In the genomic region with DNA sequence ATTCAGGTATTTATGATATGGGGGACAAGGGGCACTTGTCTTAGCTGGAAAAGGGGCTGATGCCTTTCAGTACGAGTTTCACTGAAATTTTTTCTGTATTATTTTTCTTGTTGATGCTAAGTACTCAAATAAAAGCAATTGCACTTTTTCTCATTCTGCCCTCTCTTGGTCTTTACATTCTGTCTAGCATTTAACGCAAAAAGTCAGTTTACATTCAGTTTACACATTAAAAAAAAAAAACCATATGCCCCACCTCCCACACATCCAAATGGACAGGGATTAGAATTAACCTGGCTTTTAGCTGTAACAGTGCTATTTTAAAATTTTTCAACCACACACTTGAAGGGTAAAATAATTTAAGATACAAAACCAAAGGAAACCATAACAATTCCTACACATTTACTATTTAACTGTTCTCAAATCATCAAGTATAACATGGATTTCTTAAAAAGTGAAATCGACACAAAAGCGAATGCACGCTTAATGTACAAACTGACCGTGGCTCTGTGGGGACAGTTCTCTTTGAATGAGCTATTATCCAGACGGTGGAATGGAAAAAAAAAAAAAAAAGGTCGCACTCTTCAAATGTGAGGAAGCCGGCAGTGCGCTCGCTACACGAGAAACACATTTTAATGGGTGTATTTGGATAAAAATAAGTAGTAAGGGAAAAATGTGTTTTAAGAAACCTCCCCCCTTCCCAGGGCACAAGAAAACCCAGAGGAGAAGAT, we compare ENCODE assay signal across 8 cellular contexts. TPM values are rescaled to one million over a fixed set of nuclear protein-coding genes. Genes with fewer than 3 reads are reported as not detected.
A peak's percentile ranks its signal among the peaks of the same experiment; 100 is the strongest.
DNase-seq lines count a peak whose midpoint lies in the region; ATAC-seq and TF ChIP-seq lines count a peak whose summit lies in the region.

No MANE protein-coding gene starts in this region.

- DNase-seq in AG09309 (ENCODE audit: low read depth) (no peak), inferior parietal cortex (ENCODE audit: extremely low spot score) (peak; percentile 6), thoracic aorta (ENCODE audit: low spot score) (no peak), DMS153 treated with DMSO at 0.1 percent for 48 hours (lab: John Stamatoyannopoulos, UW; ENCODE audit: unreplicated experiment) (no peak), HuH-7.5 (ENCODE audit: low spot score) (no peak), COLO829 (ENCODE audit: low spot score) (no peak)
- no peak for DNase-seq in activated naive CD8-positive, alpha-beta T cell treated with anti-CD3 and anti-CD28 coated beads for 36 hours

- H3K4me1 Mint-ChIP-seq in activated naive CD8-positive, alpha-beta T cell treated with anti-CD3 and anti-CD28 coated beads for 36 hours: peaks cover 26% of the 10 kb centered on the region

- H3K4me3 Mint-ChIP-seq in activated naive CD8-positive, alpha-beta T cell treated with anti-CD3 and anti-CD28 coated beads for 36 hours: peak overlapping the region; percentile 91

- POLR2A ChIA-PET in HEK293 (lab: Yijun Ruan, JAX): interaction anchor here (0.7 to 1.3 kb wide), 5 partner anchors 72 to 229 kb away, joined by 3 to 5 read pairs (median 4); no protein-coding TSS in a partner anchor

- H3K9me3 ChIP-seq in HEK293 (ENCODE audit: control insufficient read depth, insufficient read depth, low read depth, low read length): no peaks in the 10 kb centered on the region
- no peaks in the 10 kb centered on the region for H3K9me3 ChIP-seq in thoracic aorta

- no peak overlapping the region; the same call in 1 of the 2 replicates for H3K27ac ChIP-seq in HEK293 (ENCODE audit: extremely low read depth, low read depth, low read length)
- H3K27ac ChIP-seq in thoracic aorta: no peak overlapping the region

- H3K4me1 ChIP-seq in HEK293 (ENCODE audit: control insufficient read depth, insufficient read depth, low read length): peaks cover 10% of the 10 kb centered on the region
- no peaks in the 10 kb centered on the region for H3K4me1 ChIP-seq in thoracic aorta (ENCODE audit: control insufficient read depth in 1 of 2, low read depth in 2 of 2)

- H3K36me3 ChIP-seq in HEK293 (ENCODE audit: control insufficient read depth in 2 of 2, insufficient read depth in 1 of 2, low read length in 2 of 2) (no peaks in the 10 kb centered on the region), thoracic aorta (no peaks in the 10 kb centered on the region)

- CTCF ChIA-PET in HEK293 (lab: Yijun Ruan, JAX): interaction anchor here (0.6 to 1.1 kb wide), 4 partner anchors 16 to 170 kb away, joined by 3 to 4 read pairs (median 4); no protein-coding TSS in a partner anchor

- peaks cover 2% of the 10 kb centered on the region for H3K36me3 Mint-ChIP-seq in activated naive CD8-positive, alpha-beta T cell treated with anti-CD3 and anti-CD28 coated beads for 36 hours

- H3K27me3 Mint-ChIP-seq in activated naive CD8-positive, alpha-beta T cell treated with anti-CD3 and anti-CD28 coated beads for 36 hours: no peaks in the 10 kb centered on the region

- ATAC-seq in thoracic aorta (ENCODE audit: insufficient number of reproducible peaks, low FRiP score, low read depth): no peak

- peak overlapping the region; percentile 83 for H3K27ac Mint-ChIP-seq in activated naive CD8-positive, alpha-beta T cell treated with anti-CD3 and anti-CD28 coated beads for 36 hours

- TF ChIP-seq CTCF in AG09309 (IDR thresholded peaks at IDR 0.05; ENCODE audit: control insufficient read depth, insufficient read depth, low read depth, low read length, missing control alignments) (no peak), HEK293 (tag by site-specific recombination; IDR thresholded peaks at IDR 0.05) (no peak), thoracic aorta (IDR thresholded peaks at IDR 0.05) (no peak)

- H3K4me3 ChIP-seq in AG09309 (ENCODE audit: control insufficient read depth, low read depth, low read length) (peak overlapping the region; percentile 88), HEK293 (ENCODE audit: low read depth, low read length) (peak overlapping the region; percentile 90), thoracic aorta (peak overlapping the region; percentile 83)

- H3K9me3 Mint-ChIP-seq in activated naive CD8-positive, alpha-beta T cell treated with anti-CD3 and anti-CD28 coated beads for 36 hours: no peaks in the 10 kb centered on the region

- no peaks in the 10 kb centered on the region for H3K27me3 ChIP-seq in thoracic aorta (replicated peaks; ENCODE audit: insufficient read depth)

TF ChIP-seq in HEK293, 187 proteins besides CTCF, POLR2A, EP300 and RAD21:
- TF ChIP-seq, protein P1, sequence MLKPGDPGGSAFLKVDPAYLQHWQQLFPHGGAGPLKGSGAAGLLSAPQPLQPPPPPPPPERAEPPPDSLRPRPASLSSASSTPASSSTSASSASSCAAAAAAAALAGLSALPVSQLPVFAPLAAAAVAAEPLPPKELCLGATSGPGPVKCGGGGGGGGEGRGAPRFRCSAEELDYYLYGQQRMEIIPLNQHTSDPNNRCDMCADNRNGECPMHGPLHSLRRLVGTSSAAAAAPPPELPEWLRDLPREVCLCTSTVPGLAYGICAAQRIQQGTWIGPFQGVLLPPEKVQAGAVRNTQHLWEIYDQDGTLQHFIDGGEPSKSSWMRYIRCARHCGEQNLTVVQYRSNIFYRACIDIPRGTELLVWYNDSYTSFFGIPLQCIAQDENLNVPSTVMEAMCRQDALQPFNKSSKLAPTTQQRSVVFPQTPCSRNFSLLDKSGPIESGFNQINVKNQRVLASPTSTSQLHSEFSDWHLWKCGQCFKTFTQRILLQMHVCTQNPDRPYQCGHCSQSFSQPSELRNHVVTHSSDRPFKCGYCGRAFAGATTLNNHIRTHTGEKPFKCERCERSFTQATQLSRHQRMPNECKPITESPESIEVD (tag by site-specific recombination; IDR thresholded peaks at IDR 0.05): peak; percentile 96
- TF ChIP-seq, protein P2, sequence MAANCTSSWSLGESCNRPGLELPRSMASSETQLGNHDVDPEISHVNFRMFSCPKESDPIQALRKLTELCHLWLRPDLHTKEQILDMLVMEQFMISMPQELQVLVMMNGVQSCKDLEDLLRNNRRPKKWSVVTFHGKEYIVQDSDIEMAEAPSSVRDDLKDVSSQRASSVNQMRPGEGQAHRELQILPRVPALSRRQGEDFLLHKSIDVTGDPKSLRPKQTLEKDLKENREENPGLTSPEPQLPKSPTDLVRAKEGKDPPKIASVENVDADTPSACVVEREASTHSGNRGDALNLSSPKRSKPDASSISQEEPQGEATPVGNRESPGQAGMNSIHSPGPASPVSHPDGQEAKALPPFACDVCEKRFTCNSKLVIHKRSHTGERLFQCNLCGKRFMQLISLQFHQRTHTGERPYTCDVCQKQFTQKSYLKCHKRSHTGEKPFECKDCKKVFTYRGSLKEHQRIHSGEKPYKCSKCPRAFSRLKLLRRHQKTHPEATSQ (tag by site-specific recombination; IDR thresholded peaks at IDR 0.05): no peak
- no peak for TF ChIP-seq HOXD13 (CRISPR knock-in tag; IDR thresholded peaks at IDR 0.05; ENCODE audit: borderline replicate concordance)
- TF ChIP-seq BCL11B (tag by site-specific recombination; IDR thresholded peaks at IDR 0.05; ENCODE audit: low read depth): no peak
- no peak for TF ChIP-seq GLIS2 (tag by site-specific recombination; IDR thresholded peaks at IDR 0.05)
- TF ChIP-seq IKZF3 (tag by site-specific recombination; IDR thresholded peaks at IDR 0.05): no peak
- TF ChIP-seq GFI1B (tag by site-specific recombination; IDR thresholded peaks at IDR 0.05): no peak
- TF ChIP-seq RBAK (tag by site-specific recombination; IDR thresholded peaks at IDR 0.05): no peak
- TF ChIP-seq ZNF10 (tag by site-specific recombination; IDR thresholded peaks at IDR 0.05): no peak
- TF ChIP-seq ZNF623 (tag by site-specific recombination; IDR thresholded peaks at IDR 0.05): no peak
- no peak for TF ChIP-seq OSR2 (tag by site-specific recombination; IDR thresholded peaks at IDR 0.05)
- TF ChIP-seq FEZF1 (tag by site-specific recombination; IDR thresholded peaks at IDR 0.05): peak; percentile 75; the same call in 1 of the 2 replicates

RNA-seq across cellular contexts. Expression of a gene that starts 1.4 kb away (rescaled TPM):
- 10 to 100 TPM; 11.6 to 11.8 TPM for total RNA-seq in activated naive CD8-positive, alpha-beta T cell treated with anti-CD3 and anti-CD28 coated beads for 36 hours
- 1 to 10 TPM; 3.0 to 8.5 TPM for total RNA-seq in thoracic aorta

RNA-seq across cellular contexts. Expression of a gene that starts 42.1 kb away (rescaled TPM):
- not detected for total RNA-seq in activated naive CD8-positive, alpha-beta T cell treated with anti-CD3 and anti-CD28 coated beads for 36 hours
- under 1 TPM; 0.07 to 0.27 TPM for total RNA-seq in thoracic aorta
